In genomic region chrX:2502668-2503519, GRCh38 we compare ENCODE assay signal across 12 cellular contexts. TPM values are rescaled to one million over a fixed set of nuclear protein-coding genes. Genes with fewer than 3 reads are reported as not detected.
A peak's percentile ranks its signal among the peaks of the same experiment; 100 is the strongest.
DNase-seq lines count a peak whose midpoint lies in the region; ATAC-seq and TF ChIP-seq lines count a peak whose summit lies in the region.
"Had no signal": no experiment of that assay in that cellular context is flagged by ENCODE, and none has a peak within 500 bp of the region (broad histone marks: within the 10 kb centered on the region; RNA-seq: fewer than 3 reads in every experiment).

No MANE protein-coding gene starts in this region.

- H3K27me3 ChIP-seq in CD4-positive, CD25-positive, alpha-beta regulatory T cell (ENCODE audit: control insufficient read depth, insufficient read depth, low read length), result no peaks in the 10 kb centered on the region
- H3K27me3 ChIP-seq: adrenal gland, tibial artery had no signal

- peaks cover 20% of the 10 kb centered on the region for H3K4me1 ChIP-seq in CD4-positive, CD25-positive, alpha-beta regulatory T cell (ENCODE audit: control insufficient read depth, insufficient read depth, low read length, poor library complexity, severe bottlenecking)

- ATAC-seq in CD4-positive, CD25-positive, alpha-beta regulatory T cell (ENCODE audit: low read depth in 2 of 2), result no peak
- ATAC-seq in stimulated activated naive B cell treated with anti-CD40 and anti-IgM and Interleukin-4, amounts not matched to agents 10 μg/mL and 1 μg/mL and 100 μg/mL, for 72 hours (replicated peaks), result no peak
- ATAC-seq in HG03097 (IDR thresholded peaks at IDR 0.05; ENCODE audit: low FRiP score, unreplicated experiment), result no peak
- ATAC-seq: HCT116 had no signal

- no peaks in the 10 kb centered on the region for H3K9me3 ChIP-seq in CD4-positive, CD25-positive, alpha-beta regulatory T cell (ENCODE audit: control insufficient read depth in 2 of 2, low read length in 2 of 2)
- H3K9me3 ChIP-seq: adrenal gland, tibial artery had no signal

- no peaks in the 10 kb centered on the region for H3K9me3 Mint-ChIP-seq in CD4-positive, CD25-positive, alpha-beta regulatory T cell
- no peaks in the 10 kb centered on the region for H3K9me3 Mint-ChIP-seq in nephron
- no peaks in the 10 kb centered on the region for H3K9me3 Mint-ChIP-seq in stimulated activated naive B cell treated with anti-CD40 and anti-IgM and Interleukin-4, amounts not matched to agents 10 μg/mL and 1 μg/mL and 100 μg/mL, for 72 hours

- H3K36me3 Mint-ChIP-seq in CD4-positive, CD25-positive, alpha-beta regulatory T cell, result no peaks in the 10 kb centered on the region
- peaks cover 3% of the 10 kb centered on the region for H3K36me3 Mint-ChIP-seq in nephron (ENCODE audit: low read depth)
- H3K36me3 Mint-ChIP-seq in stimulated activated naive B cell treated with anti-CD40 and anti-IgM and Interleukin-4, amounts not matched to agents 10 μg/mL and 1 μg/mL and 100 μg/mL, for 72 hours, result peaks cover 0 to 1% of the 10 kb centered on the region in 2 donors

- H3K4me3 Mint-ChIP-seq in CD4-positive, CD25-positive, alpha-beta regulatory T cell, result peak overlapping the region; percentile 55 to 89 (median 78)
- H3K4me3 Mint-ChIP-seq in nephron, result peak overlapping the region; percentile 84 to 85 (median 84)
- H3K4me3 Mint-ChIP-seq in stimulated activated naive B cell treated with anti-CD40 and anti-IgM and Interleukin-4, amounts not matched to agents 10 μg/mL and 1 μg/mL and 100 μg/mL, for 72 hours, result no peak overlapping the region

- no peak overlapping the region for H3K27ac ChIP-seq in CD4-positive, CD25-positive, alpha-beta regulatory T cell (ENCODE audit: insufficient read depth, low read length, poor library complexity, severe bottlenecking)
- H3K27ac ChIP-seq: tibial artery, VCaP had no signal

- TF ChIP-seq CTCF in epithelial cell of esophagus (IDR thresholded peaks at IDR 0.05; ENCODE audit: insufficient read depth, low read depth, low read length, missing control alignments) (no peak), nephron (IDR thresholded peaks at IDR 0.05; ENCODE audit: unreplicated experiment in 3 of 3) (no peak)

- peaks cover 12 to 29% (median 21%) of the 10 kb centered on the region in 4 donors for H3K4me1 Mint-ChIP-seq in CD4-positive, CD25-positive, alpha-beta regulatory T cell
- peaks cover 16% of the 10 kb centered on the region for H3K4me1 Mint-ChIP-seq in nephron
- peaks cover 18 to 38% of the 10 kb centered on the region in 2 donors for H3K4me1 Mint-ChIP-seq in stimulated activated naive B cell treated with anti-CD40 and anti-IgM and Interleukin-4, amounts not matched to agents 10 μg/mL and 1 μg/mL and 100 μg/mL, for 72 hours

- no peaks in the 10 kb centered on the region for H3K27me3 Mint-ChIP-seq in CD4-positive, CD25-positive, alpha-beta regulatory T cell
- peaks cover 5% of the 10 kb centered on the region for H3K27me3 Mint-ChIP-seq in nephron (ENCODE audit: low read depth)
- H3K27me3 Mint-ChIP-seq in stimulated activated naive B cell treated with anti-CD40 and anti-IgM and Interleukin-4, amounts not matched to agents 10 μg/mL and 1 μg/mL and 100 μg/mL, for 72 hours, result no peaks in the 10 kb centered on the region

- peak overlapping the region in 2 of 3 donors; percentile 58 to 83 for H3K27ac Mint-ChIP-seq in CD4-positive, CD25-positive, alpha-beta regulatory T cell
- peak overlapping the region; percentile 86 to 95 (median 87) for H3K27ac Mint-ChIP-seq in nephron
- no peak overlapping the region for H3K27ac Mint-ChIP-seq in stimulated activated naive B cell treated with anti-CD40 and anti-IgM and Interleukin-4, amounts not matched to agents 10 μg/mL and 1 μg/mL and 100 μg/mL, for 72 hours

- no peak for DNase-seq in CD4-positive, CD25-positive, alpha-beta regulatory T cell
- DNase-seq in M059J (ENCODE audit: low read depth) (peak; percentile 41), epithelial cell of esophagus (ENCODE audit: low read depth) (peak; percentile 29), activated gamma-delta T cell treated with Interleukin-2 at 50 U/mL for 16 hours (no peak)
- DNase-seq in stimulated activated naive B cell treated with anti-CD40 and anti-IgM and Interleukin-4, amounts not matched to agents 10 μg/mL and 1 μg/mL and 100 μg/mL, for 72 hours, result no peak
- no peak for DNase-seq in activated CD4-positive, alpha-beta T cell treated with anti-CD3 and anti-CD28 coated beads for 1 hour
- DNase-seq: tibial artery had no signal

- no peak overlapping the region for H3K4me3 ChIP-seq in CD4-positive, CD25-positive, alpha-beta regulatory T cell (ENCODE audit: low read depth, low read length)
- no peak overlapping the region for H3K4me3 ChIP-seq in epithelial cell of esophagus (ENCODE audit: low read length)
- H3K4me3 ChIP-seq: adrenal gland, tibial artery had no signal

- no peaks in the 10 kb centered on the region for H3K36me3 ChIP-seq in CD4-positive, CD25-positive, alpha-beta regulatory T cell (ENCODE audit: control insufficient read depth, insufficient read depth, low read length)
- H3K36me3 ChIP-seq: adrenal gland, tibial artery had no signal

RNA-seq across cellular contexts. Expression of gene DHRSX, which starts 2.1 kb away (rescaled TPM):
- 18.4 TPM for total RNA-seq in CD4-positive, CD25-positive, alpha-beta regulatory T cell
- polyA plus RNA-seq in CD4-positive, CD25-positive, alpha-beta regulatory T cell, result 10 to 100 TPM; 16.5 to 21.8 (median 19.2) TPM
- 22.2 and 24.5 TPM in 2 replicates for total RNA-seq in M059J (2014; rRNA removed; shearing (Covaris generic))

RNA-seq across cellular contexts. Expression of gene ZBED1, which starts 2.1 kb away (rescaled TPM):
- total RNA-seq in CD4-positive, CD25-positive, alpha-beta regulatory T cell, result 19.5 TPM
- polyA plus RNA-seq in CD4-positive, CD25-positive, alpha-beta regulatory T cell, result 10 to 100 TPM; 28.5 to 39.2 (median 32.5) TPM
- total RNA-seq in M059J (2014; rRNA removed; shearing (Covaris generic)), result 11.8 and 18.0 TPM in 2 replicates

Comparison
In these comparisons a context has a peak if more than half of its experiments do, and no peak if none do; other contexts are left out.
1. DNase-seq: peak in M059J (single experiment) and epithelial cell of esophagus (single experiment); none in CD4-positive, CD25-positive, alpha-beta regulatory T cell (0 of 3), activated gamma-delta T cell treated with Interleukin-2 at 50 U/mL for 16 hours (single experiment), stimulated activated naive B cell treated with anti-CD40 and anti-IgM and Interleukin-4, amounts not matched to agents 10 μg/mL and 1 μg/mL and 100 μg/mL, for 72 hours (single experiment) and activated CD4-positive, alpha-beta T cell treated with anti-CD3 and anti-CD28 coated beads for 1 hour (single experiment).
2. H3K4me3 Mint-ChIP-seq: peak in CD4-positive, CD25-positive, alpha-beta regulatory T cell (4 of 4) and nephron (3 of 3); none in stimulated activated naive B cell treated with anti-CD40 and anti-IgM and Interleukin-4, amounts not matched to agents 10 μg/mL and 1 μg/mL and 100 μg/mL, for 72 hours (0 of 2).